10 cellular contexts compared by ENCODE assay signal in genomic region chr1:93056214-93056613, GRCh38. TPM values are rescaled to one million over a fixed set of nuclear protein-coding genes. Genes with fewer than 3 reads are reported as not detected.
DNase-seq lines count a peak whose midpoint lies in the region; ATAC-seq and TF ChIP-seq lines count a peak whose summit lies in the region.
"Had no signal": no experiment of that assay in that cellular context is flagged by ENCODE, and none has a peak within 500 bp of the region (broad histone marks: within the 10 kb centered on the region; RNA-seq: fewer than 3 reads in every experiment).

No MANE protein-coding gene starts in this region.

- no peak for TF ChIP-seq CTCF in nephron progenitor cell (IDR thresholded peaks at IDR 0.05)

- no peaks in the 10 kb centered on the region for H3K4me1 Mint-ChIP-seq in nephron progenitor cell
- H3K4me1 Mint-ChIP-seq: activated naive CD4-positive, alpha-beta T cell treated with anti-CD3 and anti-CD28 coated beads, Interleukin-2, amount 50 U/mL, for 24 hours had no signal

- DNase-seq in SIG-M5 treated with dmso at 0.1 percent for 504 hours (lab: John Stamatoyannopoulos, UW; ENCODE audit: unreplicated experiment) (peak; percentile 10), SIG-M5 (lab: John Stamatoyannopoulos, UW) (no peak), OCI-M1 (lab: John Stamatoyannopoulos, UW) (peak; percentile 40), dermis blood vessel endothelial cell (peak; percentile 46), nephron progenitor cell (peak; percentile 57), SKM-1 treated with dmso at 0.1 percent for 144 hours (lab: John Stamatoyannopoulos, UW; ENCODE audit: unreplicated experiment) (no peak)
- DNase-seq in activated T-cell treated with anti-CD3 and anti-CD28 coated beads, Interleukin-2, amount 50 U/mL, for 48 hours, result no peak
- DNase-seq: 8988T had no signal

- no peak overlapping the region for H3K4me3 Mint-ChIP-seq in nephron progenitor cell
- H3K4me3 Mint-ChIP-seq: activated naive CD4-positive, alpha-beta T cell treated with anti-CD3 and anti-CD28 coated beads, Interleukin-2, amount 50 U/mL, for 24 hours had no signal

- H3K9me3 Mint-ChIP-seq in nephron progenitor cell, result no peaks in the 10 kb centered on the region
- H3K9me3 Mint-ChIP-seq: activated naive CD4-positive, alpha-beta T cell treated with anti-CD3 and anti-CD28 coated beads, Interleukin-2, amount 50 U/mL, for 24 hours had no signal

- no peak overlapping the region for H3K27ac Mint-ChIP-seq in nephron progenitor cell
- H3K27ac Mint-ChIP-seq: activated naive CD4-positive, alpha-beta T cell treated with anti-CD3 and anti-CD28 coated beads, Interleukin-2, amount 50 U/mL, for 24 hours had no signal

- peaks cover 9% of the 10 kb centered on the region for H3K27me3 Mint-ChIP-seq in nephron progenitor cell (ENCODE audit: low read depth, poor library complexity)

- H3K36me3 Mint-ChIP-seq in nephron progenitor cell (ENCODE audit: low read depth), result no peaks in the 10 kb centered on the region
- H3K36me3 Mint-ChIP-seq: activated naive CD4-positive, alpha-beta T cell treated with anti-CD3 and anti-CD28 coated beads, Interleukin-2, amount 50 U/mL, for 24 hours had no signal

- no peak for ATAC-seq in GM21360 (IDR thresholded peaks at IDR 0.05; ENCODE audit: unreplicated experiment)

RNA-seq across cellular contexts. Expression of gene MTF2, which starts 22.9 kb away (rescaled TPM):
- total RNA-seq in dermis blood vessel endothelial cell, result 36.7 and 50.5 TPM in 2 replicates

Comparison
In these comparisons a context has a peak if more than half of its experiments do, and no peak if none do; other contexts are left out.
1. DNase-seq: peak in SIG-M5 treated with dmso at 0.1 percent for 504 hours (single experiment), OCI-M1 (single experiment), dermis blood vessel endothelial cell (single experiment) and nephron progenitor cell (single experiment); none in SIG-M5 (single experiment), SKM-1 treated with dmso at 0.1 percent for 144 hours (single experiment) and activated T-cell treated with anti-CD3 and anti-CD28 coated beads, Interleukin-2, amount 50 U/mL, for 48 hours (0 of 2).